Comparison of ENCODE assay signal across 8 cellular contexts in the genomic region with DNA sequence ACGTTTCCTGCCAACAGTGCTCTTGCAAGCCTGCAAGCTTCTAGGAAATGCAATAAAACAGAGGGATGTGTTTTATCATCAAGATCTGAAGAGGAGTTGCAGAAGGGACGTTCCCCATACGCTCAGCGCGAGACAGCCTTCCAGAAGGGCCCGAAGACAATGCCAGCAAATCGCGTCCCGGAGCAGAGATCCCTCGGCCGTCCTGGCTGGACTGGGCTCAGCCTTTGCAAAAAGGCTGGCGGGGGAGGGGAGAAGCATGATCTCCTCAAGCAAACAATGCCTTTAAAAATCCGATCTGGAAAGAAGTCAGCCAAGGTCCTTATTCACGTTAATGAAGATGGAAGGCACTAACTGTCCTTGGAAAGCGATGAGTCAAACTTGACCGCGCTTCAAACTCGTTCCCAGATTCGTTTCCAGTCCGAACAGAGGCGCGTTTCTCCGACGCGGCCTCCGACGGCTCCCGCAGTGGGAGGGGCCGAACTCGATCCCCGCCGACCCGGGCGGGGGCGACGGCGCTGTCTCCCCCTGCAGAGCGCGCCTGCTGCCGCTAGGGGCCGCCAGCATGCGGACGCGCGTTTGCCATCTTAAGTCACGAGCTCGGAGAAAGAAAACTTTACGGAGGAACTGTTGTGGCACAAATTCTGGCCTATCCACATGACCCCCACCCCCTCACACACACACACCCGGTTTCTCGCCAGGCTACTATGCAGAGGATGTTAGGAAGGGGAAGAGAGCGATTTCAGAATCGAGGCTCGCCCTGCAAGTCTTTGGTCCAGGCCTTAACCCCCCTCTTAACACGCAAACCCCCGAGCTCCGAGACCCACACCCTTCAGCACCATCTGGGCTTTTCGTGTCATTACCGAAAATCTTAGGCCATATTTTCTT. TPM values are rescaled to one million over a fixed set of nuclear protein-coding genes. Genes with fewer than 3 reads are reported as not detected.
DNase-seq lines count a peak whose midpoint lies in the region; ATAC-seq and TF ChIP-seq lines count a peak whose summit lies in the region.

No MANE protein-coding gene starts in this region.

- H3K27me3 ChIP-seq in endodermal cell (ENCODE audit: control insufficient read depth, insufficient read depth, low read length, poor library complexity, severe bottlenecking), result peaks cover 34% of the 10 kb centered on the region
- H3K27me3 ChIP-seq in mesendoderm (ENCODE audit: insufficient read depth, low read length, poor library complexity), result no peaks in the 10 kb centered on the region

- H3K79me1 ChIP-seq in mesendoderm (ENCODE audit: low read length), result no peaks in the 10 kb centered on the region

- H3K79me2 ChIP-seq in mesendoderm (ENCODE audit: control insufficient read depth, insufficient read depth, low read length), result no peaks in the 10 kb centered on the region

- H2BK120ac ChIP-seq in mesendoderm (ENCODE audit: low read depth, low read length), result no peak overlapping the region

- TF ChIP-seq CTCF in endodermal cell (conservative IDR thresholded peaks at IDR 0.05), result peak; percentile 98

- H3K27ac ChIP-seq in endodermal cell (ENCODE audit: low read depth, low read length) (peak overlapping the region; percentile 75), mesendoderm (ENCODE audit: low read depth, low read length) (peak overlapping the region; percentile 13)

- H3K4me3 Mint-ChIP-seq in endodermal cell, result peak overlapping the region; percentile 71

- peak overlapping the region; percentile 85 for H3K4me3 ChIP-seq in endodermal cell (ENCODE audit: low read length)
- H3K4me3 ChIP-seq in mesendoderm (ENCODE audit: low read length), result peak overlapping the region; percentile 50

- H3K27ac Mint-ChIP-seq in endodermal cell, result peak overlapping the region; percentile 92

- peak overlapping the region; percentile 68 for H3K4me2 ChIP-seq in mesendoderm (ENCODE audit: low read length)

- peak overlapping the region; percentile 34 for H2BK5ac ChIP-seq in mesendoderm (ENCODE audit: low read length)

- no peak overlapping the region for H3K23ac ChIP-seq in mesendoderm (ENCODE audit: low read length)

- no peaks in the 10 kb centered on the region for H3K36me3 Mint-ChIP-seq in endodermal cell (ENCODE audit: low read depth)

- H4K8ac ChIP-seq in mesendoderm (ENCODE audit: low read depth, low read length), result no peak overlapping the region

- no peak overlapping the region for H2AK5ac ChIP-seq in mesendoderm (ENCODE audit: low read length)

- no peaks in the 10 kb centered on the region for H3K9me3 Mint-ChIP-seq in endodermal cell

- peaks cover 26% of the 10 kb centered on the region for H3K4me1 Mint-ChIP-seq in endodermal cell

- no peaks in the 10 kb centered on the region for H3K9me3 ChIP-seq in endodermal cell (ENCODE audit: control insufficient read depth, low read length)

- H3K27me3 Mint-ChIP-seq in endodermal cell (ENCODE audit: insufficient read depth), result peaks cover 55% of the 10 kb centered on the region

- 3 to 6% methylated on average over 14 to 58 of the region's 58 CpGs for WGBS in endodermal cell (ENCODE audit: insufficient coverage in 1 of 2, insufficient read length in 1 of 2), 2 experiments
- no CpG with 5 or more reads among the region's 58 CpGs for WGBS in mesendoderm (ENCODE audit: extremely low coverage, insufficient coverage, low lambda C conversion rate)

- H3K56ac ChIP-seq in mesendoderm (ENCODE audit: low read length), result peak overlapping the region; percentile 91

- H3K9ac ChIP-seq in endodermal cell (ENCODE audit: extremely low read depth, low read length, poor library complexity, severe bottlenecking) (peak overlapping the region; percentile 47), mesendoderm (ENCODE audit: low read length) (peak overlapping the region; percentile 60)

- no peak overlapping the region for H2BK15ac ChIP-seq in mesendoderm (replicated peaks; ENCODE audit: low read depth)

- H3K36me3 ChIP-seq in endodermal cell (ENCODE audit: control insufficient read depth, insufficient read depth, low read length) (no peaks in the 10 kb centered on the region), mesendoderm (ENCODE audit: control insufficient read depth, insufficient read depth, low read length) (no peaks in the 10 kb centered on the region)

- peak overlapping the region; percentile 72 for H3K18ac ChIP-seq in mesendoderm (ENCODE audit: low read length)

- DNase-seq in Daoy (ENCODE audit: low read depth) (peak; percentile 90), NCI-H524 (lab: John Stamatoyannopoulos, UW) (peak; percentile 68 to 83), endodermal cell (peak; percentile 94), mesendoderm (peak; percentile 93)
- peak; percentile 92 for DNase-seq in activated CD8-positive, alpha-beta memory T cell treated with anti-CD3 and anti-CD28 coated beads, Interleukin-2, amount 50 U/mL, for 48 hours
- DNase-seq in stimulated activated CD8-positive, alpha-beta memory T cell treated with anti-CD3 and anti-CD28 coated beads, Interleukin-12 subunit alpha, Interleukin-12 subunit beta, amount 100 ng/mL, for 1 hour (ENCODE audit: low read depth), result peak; percentile 61

- peaks cover 7% of the 10 kb centered on the region for H3K4me1 ChIP-seq in endodermal cell (ENCODE audit: control insufficient read depth, insufficient read depth, low read length)
- peaks cover 14% of the 10 kb centered on the region for H3K4me1 ChIP-seq in mesendoderm (ENCODE audit: control insufficient read depth, low read depth, low read length)

- H4K5ac ChIP-seq in mesendoderm (ENCODE audit: low read length), result peak overlapping the region; percentile 44

- H3K4ac ChIP-seq in mesendoderm (ENCODE audit: low read depth, low read length), result no peak overlapping the region

- ATAC-seq in HG02678 (IDR thresholded peaks at IDR 0.05; ENCODE audit: unreplicated experiment) (peak; percentile 35), GM19328 (IDR thresholded peaks at IDR 0.05; ENCODE audit: unreplicated experiment) (no peak)

RNA-seq across cellular contexts. Expression of a gene that starts 5.5 kb away (rescaled TPM):
- 1.8 and 2.3 TPM in 2 replicates for total RNA-seq in Daoy (2014; rRNA removed; shearing (Covaris generic))
- 1 to 10 TPM; 3.8 to 3.9 TPM for total RNA-seq in endodermal cell
- 12.9 TPM for polyA plus RNA-seq in endodermal cell (2013, experiment 1 of 2)
- polyA plus RNA-seq in endodermal cell (2013, experiment 2 of 2), result 8.9 TPM
- polyA plus RNA-seq in mesendoderm (2013, experiment 1 of 2), result 1.3 TPM
- 1.4 TPM for polyA plus RNA-seq in mesendoderm (2013, experiment 2 of 2)

RNA-seq across cellular contexts. Expression of a gene that starts 37.4 kb away (rescaled TPM):
- total RNA-seq in Daoy (2014; rRNA removed; shearing (Covaris generic)), result not detected in 2 replicates
- not detected for total RNA-seq in endodermal cell
- polyA plus RNA-seq in endodermal cell (2013, experiment 1 of 2), result not detected
- polyA plus RNA-seq in endodermal cell (2013, experiment 2 of 2), result not detected
- polyA plus RNA-seq in mesendoderm (2013, experiment 1 of 2), result not detected
- polyA plus RNA-seq in mesendoderm (2013, experiment 2 of 2), result not detected
